ENCODE assay signal across 1 cellular context in the genomic region with DNA sequence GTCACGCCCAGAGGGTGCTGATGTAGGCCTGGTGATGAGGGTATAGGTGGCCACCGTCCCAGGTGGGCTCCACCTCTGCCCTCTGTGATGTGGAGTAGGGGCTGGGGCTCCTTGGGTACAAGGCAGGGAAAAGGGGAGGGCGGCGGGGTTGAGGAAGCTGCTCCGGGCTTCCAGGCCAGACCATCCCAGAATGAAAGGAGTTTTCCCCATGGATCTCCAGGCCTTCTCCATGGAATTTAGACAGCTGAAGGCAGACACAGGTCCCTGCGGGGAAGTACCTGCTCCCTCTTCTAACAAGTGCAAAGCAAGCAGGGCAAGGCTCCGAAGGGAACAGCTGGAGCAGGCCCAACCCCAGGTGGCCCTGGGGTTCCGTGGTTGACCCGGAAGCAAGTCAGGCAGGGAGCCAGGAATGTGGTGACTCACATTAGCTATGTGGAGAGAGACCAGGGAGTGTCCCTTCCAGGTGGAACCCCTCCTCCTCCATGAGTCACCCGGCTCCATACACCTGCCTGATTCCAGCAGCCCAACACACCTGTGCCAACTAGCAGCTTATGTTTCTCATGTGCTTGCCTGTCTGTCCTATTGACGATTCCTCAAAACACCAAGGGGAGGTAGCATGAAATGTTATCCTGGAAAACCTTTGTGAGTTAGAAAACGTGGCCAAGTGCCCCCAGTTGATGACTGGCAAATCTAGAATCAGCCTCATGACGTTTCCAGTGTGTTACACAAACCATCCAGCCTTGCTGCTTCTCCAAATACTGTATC.
TF ChIP-seq lines count a peak whose summit lies in the region.

No MANE protein-coding gene starts in this region.

TF ChIP-seq in H1, 55 proteins besides CTCF, POLR2A, EP300 and RAD21:
- TF ChIP-seq JUND (IDR thresholded peaks at IDR 0.05; ENCODE audit: low read length) (peak; percentile 99), MAFK (IDR thresholded peaks at IDR 0.05; ENCODE audit: low read depth, low read length) (0 out of 2 replicates have a peak, but pooled peaks have one; percentile 2), CHD1 (IDR thresholded peaks at IDR 0.05; ENCODE audit: low read depth, low read length) (no peak), EGR1 (IDR thresholded peaks at IDR 0.05; ENCODE audit: borderline replicate concordance, low read depth, low read length) (no peak), ASH2L (IDR thresholded peaks at IDR 0.05; ENCODE audit: low read length) (no peak), CHD7 (IDR thresholded peaks at IDR 0.05; ENCODE audit: insufficient replicate concordance, low read length) (no peak), SP1 (IDR thresholded peaks at IDR 0.05; ENCODE audit: low read depth, low read length) (peak; percentile 39; the same call in 1 of the 2 replicates), JUN (IDR thresholded peaks at IDR 0.05; ENCODE audit: low read depth, low read length) (peak; percentile 98), RXRA (IDR thresholded peaks at IDR 0.05; ENCODE audit: insufficient read depth, low read depth, low read length) (0 out of 2 replicates have a peak, but pooled peaks have one; percentile 26), ATF2 (IDR thresholded peaks at IDR 0.05; ENCODE audit: low read length) (peak; percentile 85), SAP30 (IDR thresholded peaks at IDR 0.05; ENCODE audit: insufficient read depth, insufficient replicate concordance, low read length) (no peak), BRCA1 (IDR thresholded peaks at IDR 0.05; ENCODE audit: low read depth, low read length) (no peak), CTBP2 (IDR thresholded peaks at IDR 0.05; ENCODE audit: borderline replicate concordance, insufficient read depth, insufficient read length, low read length) (peak; percentile 93), FOSL1 (IDR thresholded peaks at IDR 0.05; ENCODE audit: insufficient read depth, low read depth, low read length) (no peak), TEAD4 (IDR thresholded peaks at IDR 0.05; ENCODE audit: low read depth, low read length) (peak; percentile 96), SIN3A (conservative IDR thresholded peaks at IDR 0.05 in 1 of 2, IDR thresholded peaks at IDR 0.05 in 1 of 2; ENCODE audit: low read depth in 1 of 2, low read length in 2 of 2) (peak in 1 of 2 experiments; percentile 71; a peak in 2 of 4 replicates), TCF12 (IDR thresholded peaks at IDR 0.05; ENCODE audit: low read depth, low read length) (peak; percentile 97)
- TF ChIP-seq, protein P1, sequence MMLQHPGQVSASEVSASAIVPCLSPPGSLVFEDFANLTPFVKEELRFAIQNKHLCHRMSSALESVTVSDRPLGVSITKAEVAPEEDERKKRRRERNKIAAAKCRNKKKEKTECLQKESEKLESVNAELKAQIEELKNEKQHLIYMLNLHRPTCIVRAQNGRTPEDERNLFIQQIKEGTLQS (IDR thresholded peaks at IDR 0.05; ENCODE audit: insufficient read depth, low read depth, low read length), result no peak
- TF ChIP-seq, protein P2, sequence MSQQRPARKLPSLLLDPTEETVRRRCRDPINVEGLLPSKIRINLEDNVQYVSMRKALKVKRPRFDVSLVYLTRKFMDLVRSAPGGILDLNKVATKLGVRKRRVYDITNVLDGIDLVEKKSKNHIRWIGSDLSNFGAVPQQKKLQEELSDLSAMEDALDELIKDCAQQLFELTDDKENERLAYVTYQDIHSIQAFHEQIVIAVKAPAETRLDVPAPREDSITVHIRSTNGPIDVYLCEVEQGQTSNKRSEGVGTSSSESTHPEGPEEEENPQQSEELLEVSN (IDR thresholded peaks at IDR 0.05), result no peak
